Comparison of ENCODE assay signal across 31 cellular contexts in the genomic region with DNA sequence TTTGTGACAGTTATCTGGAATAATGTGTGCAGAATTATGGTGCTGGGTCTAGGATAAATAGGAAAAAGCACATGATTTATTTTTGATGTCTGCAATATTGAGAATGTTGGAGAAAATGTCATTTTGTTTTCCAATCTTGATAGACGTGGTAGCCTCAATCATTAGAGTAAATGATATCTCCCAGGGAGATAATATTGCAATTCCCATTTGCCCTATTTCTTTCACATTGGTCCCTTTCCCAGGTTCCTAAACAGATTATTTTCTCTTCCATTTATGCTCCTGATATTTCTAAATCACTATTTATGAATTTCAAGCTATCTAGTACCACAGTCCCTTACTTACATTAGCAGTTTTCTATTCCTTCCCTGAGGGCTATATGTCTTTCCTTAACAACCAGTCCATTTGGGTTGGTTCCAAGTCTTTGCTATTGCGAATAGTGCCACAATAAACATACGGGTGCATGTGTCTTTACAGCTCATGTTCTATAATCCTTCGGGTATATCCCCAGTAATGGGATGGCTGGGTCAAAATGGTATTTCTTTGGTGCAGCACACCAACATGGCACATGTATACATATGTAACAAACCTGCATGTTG.
"Had no signal": no experiment of that assay in that cellular context is flagged by ENCODE, and none has a peak within 500 bp of the region (broad histone marks: within the 10 kb centered on the region; RNA-seq: fewer than 3 reads in every experiment).

No MANE protein-coding gene starts in this region.

- H3K9me3 ChIP-seq: mucosa of descending colon, neutrophil, ovary, sigmoid colon, uterus had no signal

- H3K27ac ChIP-seq: brain microvascular endothelial cell, neutrophil, ovary, sigmoid colon, uterus had no signal

- DNase-seq: activated CD4-positive, alpha-beta T cell treated with anti-CD3 and anti-CD28 coated beads, Interleukin-2, amount 50 U/mL, for 1 hour; activated CD8-positive, alpha-beta T cell treated with anti-CD3 and anti-CD28 coated beads for 36 hours; activated gamma-delta T cell treated with Interleukin-2 at 50 U/mL for 16 hours; activated naive CD4-positive, alpha-beta T cell treated with anti-CD3 and anti-CD28 coated beads, Interleukin-2, amount 50 U/mL, for 16 hours; activated T-cell treated with anti-CD3 and anti-CD28 coated beads, Interleukin-2, amount 50 U/mL, for 4 hours; amniotic stem cell; brain microvascular endothelial cell; caudate nucleus; endodermal cell; foreskin fibroblast; head of caudate nucleus; hippocampal formation; left cardiac atrium; left ventricle myocardium superior; mucosa of descending colon; ovary; retina; sigmoid colon; stimulated activated CD4-positive, alpha-beta T cell treated with anti-CD3 and anti-CD28 coated beads, Interleukin-1b, Interleukin-23, amount 100 ng/mL, for 48 hours; stimulated activated CD4-positive, alpha-beta T cell treated with anti-CD3 and anti-CD28 coated beads, Interleukin-4, amount 100 ng/mL, for 4 hours; stimulated activated CD8-positive, alpha-beta memory T cell treated with anti-CD3 and anti-CD28 coated beads, Interleukin-4, amount 100 ng/mL, for 48 hours; stimulated activated naive CD8-positive, alpha-beta T cell treated with anti-CD3 and anti-CD28 coated beads, Interleukin-15, amount 100 ng/mL, for 72 hours; substantia nigra; uterus had no signal

- H3K27me3 ChIP-seq: brain microvascular endothelial cell, neutrophil, ovary, sigmoid colon, uterus had no signal

- H3K4me3 ChIP-seq: mucosa of descending colon, ovary, sigmoid colon, smooth muscle cell, uterus had no signal

- H3K36me3 ChIP-seq: brain microvascular endothelial cell, neutrophil, ovary, sigmoid colon, uterus had no signal

- ATAC-seq: activated CD8-positive, alpha-beta T cell treated with anti-CD3 and anti-CD28 coated beads for 36 hours; activated T-cell treated with anti-CD3 and anti-CD28 coated beads, Interleukin-2, amount 50 U/mL, for 4 hours; activated T-helper 17 cell treated with anti-CD3 and anti-CD28 coated beads, Interleukin-2, amount 50 U/mL, for 72 hours; esophagus mucosa; left cardiac atrium; left ventricle myocardium superior; mucosa of descending colon; natural killer cell treated with Interleukin-12 subunit alpha and Interleukin-12 subunit beta and Interleukin-15 and Interleukin-18, amount 100 ng/mL, for 72 hours; stimulated activated memory B cell treated with anti-CD40 and anti-IgM and Interleukin-4, amounts not matched to agents 10 μg/mL and 1 μg/mL and 100 μg/mL, for 72 hours; stimulated activated naive CD8-positive, alpha-beta T cell treated with anti-CD3 and anti-CD28 coated beads, Interleukin-15, amount 100 ng/mL, for 72 hours; WTC11 had no signal

- H3K4me1 ChIP-seq: sigmoid colon, uterus had no signal
